In genomic region chr4:22508376-22508775, GRCh38 we compare ENCODE assay signal across 18 cellular contexts.
"Had no signal": no experiment of that assay in that cellular context is flagged by ENCODE, and none has a peak within 500 bp of the region (broad histone marks: within the 10 kb centered on the region; RNA-seq: fewer than 3 reads in every experiment).

No MANE protein-coding gene starts in this region.

- H3K9me3 Mint-ChIP-seq: activated CD8-positive, alpha-beta T cell treated with anti-CD3 and anti-CD28 coated beads for 36 hours; activated naive CD4-positive, alpha-beta T cell treated with anti-CD3 and anti-CD28 coated beads for 36 hours; central memory CD8-positive, alpha-beta T cell; mesothelial cell of epicardium; nephron had no signal

- H3K27me3 ChIP-seq: brain microvascular endothelial cell, thyroid gland had no signal

- H3K9me3 ChIP-seq: lower lobe of right lung, thyroid gland had no signal

- DNase-seq: activated CD8-positive, alpha-beta T cell treated with anti-CD3 and anti-CD28 coated beads for 36 hours; activated naive CD4-positive, alpha-beta T cell treated with anti-CD3 and anti-CD28 coated beads for 36 hours; activated T-cell treated with anti-CD3 and anti-CD28 coated beads, Interleukin-2, amount 50 U/mL, for 1 hour; aorta; brain microvascular endothelial cell; left cardiac atrium; lower lobe of right lung; nucleus accumbens; stimulated activated CD8-positive, alpha-beta memory T cell treated with anti-CD3 and anti-CD28 coated beads, Interleukin-4, amount 100 ng/mL, for 48 hours; stimulated activated naive CD4-positive, alpha-beta T cell treated with Interleukin-2 at 50 U/mL for 16 hours; SW 1271; T-helper 2 cell; thyroid gland; WERI-Rb-1 had no signal

- H3K27ac Mint-ChIP-seq: activated CD8-positive, alpha-beta T cell treated with anti-CD3 and anti-CD28 coated beads for 36 hours; activated naive CD4-positive, alpha-beta T cell treated with anti-CD3 and anti-CD28 coated beads for 36 hours; mesothelial cell of epicardium; nephron had no signal

- ATAC-seq: activated CD8-positive, alpha-beta T cell treated with anti-CD3 and anti-CD28 coated beads for 36 hours; left cardiac atrium; lower lobe of right lung had no signal

- H3K36me3 ChIP-seq: brain microvascular endothelial cell, lower lobe of right lung, thyroid gland had no signal

- H3K4me1 ChIP-seq: lower lobe of right lung had no signal

- H3K4me3 Mint-ChIP-seq: activated CD8-positive, alpha-beta T cell treated with anti-CD3 and anti-CD28 coated beads for 36 hours; activated naive CD4-positive, alpha-beta T cell treated with anti-CD3 and anti-CD28 coated beads for 36 hours; central memory CD8-positive, alpha-beta T cell; mesothelial cell of epicardium; nephron had no signal

- H3K27ac ChIP-seq: brain microvascular endothelial cell, coronary artery, lower lobe of right lung, WERI-Rb-1 had no signal

- H3K4me1 Mint-ChIP-seq: central memory CD8-positive, alpha-beta T cell had no signal

- H3K27me3 Mint-ChIP-seq: activated CD8-positive, alpha-beta T cell treated with anti-CD3 and anti-CD28 coated beads for 36 hours; central memory CD8-positive, alpha-beta T cell had no signal

- H3K4me3 ChIP-seq: coronary artery, lower lobe of right lung, thyroid gland had no signal
